In genomic region chr16:50570808-50571598, GRCh38 we compare ENCODE assay signal across 27 cellular contexts.
"Had no signal": no experiment of that assay in that cellular context is flagged by ENCODE, and none has a peak within 500 bp of the region (broad histone marks: within the 10 kb centered on the region; RNA-seq: fewer than 3 reads in every experiment).

No MANE protein-coding gene starts in this region.

- H3K9me3 Mint-ChIP-seq: activated B cell treated with CpG ODN at 0.5 μM for 24 hours; activated CD4-positive, alpha-beta memory T cell treated with anti-CD3 and anti-CD28 coated beads for 36 hours; activated CD4-positive, alpha-beta T cell treated with anti-CD3 and anti-CD28 coated beads, Interleukin-2, amount 10 ng/mL, durations not matched to agents 24 days and 14 days; activated naive CD4-positive, alpha-beta T cell treated with anti-CD3 and anti-CD28 coated beads, Interleukin-2, amount 50 U/mL, for 72 hours; activated naive CD8-positive, alpha-beta T cell treated with anti-CD3 and anti-CD28 coated beads, Interleukin-2, amount 50 U/mL, for 24 hours; activated T-cell treated with anti-CD3 and anti-CD28 coated beads, Interleukin-2, amount 50 U/mL, for 4 hours; IgD-negative memory B cell had no signal

- DNase-seq: activated B cell treated with CpG ODN at 0.5 μM for 24 hours; activated CD4-positive, alpha-beta memory T cell treated with anti-CD3 and anti-CD28 coated beads for 36 hours; activated CD4-positive, alpha-beta T cell treated with anti-CD3 and anti-CD28 coated beads for 1 hour; activated CD4-positive, alpha-beta T cell treated with anti-CD3 and anti-CD28 coated beads, Interleukin-2, amount 10 ng/mL, durations not matched to agents 24 days and 14 days; activated CD8-positive, alpha-beta memory T cell treated with anti-CD3 and anti-CD28 coated beads for 24 hours; activated effector memory CD4-positive, alpha-beta T cell treated with anti-CD3 and anti-CD28 coated beads, Interleukin-2, amount 50 U/mL, for 16 hours; activated naive CD4-positive, alpha-beta T cell treated with Interleukin-2 at 50 U/mL for 16 hours; activated naive CD8-positive, alpha-beta T cell treated with anti-CD3 and anti-CD28 coated beads, Interleukin-2, amount 50 U/mL, for 24 hours; activated T-cell treated with anti-CD3 and anti-CD28 coated beads, Interleukin-2, amount 50 U/mL, for 4 hours; amniotic stem cell; body of pancreas; KG1; NCI-H1092; NCI-H1417; NCI-H1930; NCI-H2171; NCI-H2227 treated with DMSO at 0.1 percent for 48 hours; NCI-H446 treated with DMSO at 0.1 percent for 48 hours; NK-92 treated with Interleukin-12 subunit alpha and Interleukin-12 subunit beta, amount 100 ng/mL, for 24 hours; OCI-M1; Right ventricle myocardium superior; SJCRH30; SK-N-SH had no signal

- H3K4me1 ChIP-seq: body of pancreas, SJCRH30 had no signal

- H3K27me3 ChIP-seq: ascending aorta, body of pancreas had no signal

- H3K4me3 Mint-ChIP-seq: activated B cell treated with CpG ODN at 0.5 μM for 24 hours; activated CD4-positive, alpha-beta memory T cell treated with anti-CD3 and anti-CD28 coated beads for 36 hours; activated CD4-positive, alpha-beta T cell treated with anti-CD3 and anti-CD28 coated beads, Interleukin-2, amount 10 ng/mL, durations not matched to agents 24 days and 14 days; activated naive CD8-positive, alpha-beta T cell treated with anti-CD3 and anti-CD28 coated beads, Interleukin-2, amount 50 U/mL, for 24 hours; activated T-cell treated with anti-CD3 and anti-CD28 coated beads, Interleukin-2, amount 50 U/mL, for 4 hours had no signal

- H3K4me1 Mint-ChIP-seq: activated B cell treated with CpG ODN at 0.5 μM for 24 hours; activated CD4-positive, alpha-beta T cell treated with anti-CD3 and anti-CD28 coated beads, Interleukin-2, amount 10 ng/mL, durations not matched to agents 24 days and 14 days; IgD-negative memory B cell had no signal

- H3K36me3 Mint-ChIP-seq: activated CD4-positive, alpha-beta memory T cell treated with anti-CD3 and anti-CD28 coated beads for 36 hours had no signal

- H3K4me3 ChIP-seq: ascending aorta, body of pancreas, SJCRH30 had no signal

- H3K27ac ChIP-seq: body of pancreas, RWPE1, SJCRH30 had no signal

- H3K27ac Mint-ChIP-seq: activated B cell treated with CpG ODN at 0.5 μM for 24 hours; activated CD4-positive, alpha-beta memory T cell treated with anti-CD3 and anti-CD28 coated beads for 36 hours; activated CD4-positive, alpha-beta T cell treated with anti-CD3 and anti-CD28 coated beads, Interleukin-2, amount 10 ng/mL, durations not matched to agents 24 days and 14 days; activated naive CD8-positive, alpha-beta T cell treated with anti-CD3 and anti-CD28 coated beads, Interleukin-2, amount 50 U/mL, for 24 hours; IgD-negative memory B cell had no signal

- H3K9me3 ChIP-seq: ascending aorta, body of pancreas, SJCRH30, SK-N-SH had no signal

- H3K27me3 Mint-ChIP-seq: activated CD4-positive, alpha-beta memory T cell treated with anti-CD3 and anti-CD28 coated beads for 36 hours; activated CD4-positive, alpha-beta T cell treated with anti-CD3 and anti-CD28 coated beads, Interleukin-2, amount 10 ng/mL, durations not matched to agents 24 days and 14 days; activated naive CD8-positive, alpha-beta T cell treated with anti-CD3 and anti-CD28 coated beads, Interleukin-2, amount 50 U/mL, for 24 hours; IgD-negative memory B cell had no signal

- H3K36me3 ChIP-seq: SJCRH30 had no signal
